Comparison of ENCODE assay signal across 15 cellular contexts in the genomic region with DNA sequence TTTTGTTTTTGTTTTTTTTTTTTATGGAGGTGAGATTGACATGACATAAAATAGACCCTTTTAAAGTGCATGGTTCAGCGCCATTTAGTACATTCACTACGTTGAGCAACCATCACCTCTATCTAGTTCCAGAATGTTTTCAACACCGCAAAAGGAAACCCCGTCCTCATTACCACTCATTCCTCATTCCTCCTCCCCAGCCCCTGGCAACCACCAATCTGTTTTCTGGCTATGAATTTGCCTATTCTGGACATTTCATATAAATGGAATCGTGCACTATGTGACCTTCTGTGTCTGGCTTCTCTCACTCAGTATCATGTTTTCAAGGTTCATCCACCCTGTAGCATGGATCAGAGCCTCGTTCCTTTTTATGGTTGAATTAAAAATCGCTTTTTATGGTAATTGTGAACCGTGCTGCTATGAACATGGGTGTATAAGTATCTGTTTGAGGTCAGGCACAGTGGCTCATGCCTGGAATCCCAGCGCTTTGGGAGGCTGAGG. TPM values are rescaled to one million over a fixed set of nuclear protein-coding genes. Genes with fewer than 3 reads are reported as not detected.
DNase-seq lines count a peak whose midpoint lies in the region; ATAC-seq and TF ChIP-seq lines count a peak whose summit lies in the region.
"Had no signal": no experiment of that assay in that cellular context is flagged by ENCODE, and none has a peak within 500 bp of the region (broad histone marks: within the 10 kb centered on the region; RNA-seq: fewer than 3 reads in every experiment).

No MANE protein-coding gene starts in this region.

- H4K20me1 ChIP-seq in OCI-LY7 (ENCODE audit: insufficient read depth, low read length): no peaks in the 10 kb centered on the region

- ATAC-seq in HG03139 (IDR thresholded peaks at IDR 0.05; ENCODE audit: unreplicated experiment): no peak
- ATAC-seq: A549, heart right ventricle, WTC11 had no signal

- WGBS in spleen, 5 donors: 58 to 82% (median 66%) methylated on average over 9 of the region's 9 CpGs
- 65 to 75% (median 69%) methylated on average over 9 of the region's 9 CpGs for WGBS in ovary, 3 donors
- WGBS in thyroid gland, 2 donors: 90 to 91% methylated on average over 9 of the region's 9 CpGs

- intact Hi-C loops in OCI-LY7 (cut with micrococcal nuclease; ENCODE audit: unreplicated experiment): no loop called here
- intact Hi-C loops in dendritic cell treated with granulocyte-macrophage colony-stimulating factor and Interleukin-4, amounts not matched to agents 40 ng/mL and 50 ng/mL, for 4 days (cut with micrococcal nuclease): no loop called here
- intact Hi-C loops in spleen (cut with DNase I; ENCODE audit: low total_unique reads): no loop called here
- intact Hi-C loops in ovary (cut with DNase I): no loop called here
- intact Hi-C loops in thyroid gland (cut with DNase I): no loop called here

- BruUV-seq in OCI-LY7 (replicated peaks; lab: Mats Ljungman, UMichigan): no TSS peak

- H3K27me3 ChIP-seq in spleen (replicated peaks in 1 of 7) (peaks cover 0 to 8% (median 0%) of the 10 kb centered on the region in 7 donors), ovary (no peaks in the 10 kb centered on the region), thyroid gland (no peaks in the 10 kb centered on the region)
- H3K27me3 ChIP-seq: heart right ventricle, MG63 had no signal

- TF ChIP-seq CTCF in OCI-LY7 (conservative IDR thresholded peaks at IDR 0.05; ENCODE audit: low read length): no peak
- TF ChIP-seq CTCF in spleen (IDR thresholded peaks at IDR 0.05 in 8 of 11, conservative IDR thresholded peaks at IDR 0.05 in 3 of 11): no peak
- TF ChIP-seq CTCF in ovary (IDR thresholded peaks at IDR 0.05): no peak
- no peak for TF ChIP-seq CTCF in thyroid gland (IDR thresholded peaks at IDR 0.05)

- TF ChIP-seq EP300 in ovary (IDR thresholded peaks at IDR 0.05): no peak

- H3K27ac Mint-ChIP-seq in T-helper 1 cell treated with Interleukin-12 subunit alpha and Interleukin-12 subunit beta and Interleukin-4 antibody, amounts not matched to agents 30 μg/mL and 1 μg/mL, for 36 hours: peak overlapping the region; percentile 96
- H3K27ac Mint-ChIP-seq in dendritic cell treated with granulocyte-macrophage colony-stimulating factor and Interleukin-4, amounts not matched to agents 40 ng/mL and 50 ng/mL, for 4 days: peak overlapping the region; percentile 83
- H3K27ac Mint-ChIP-seq: WTC11 had no signal

- no peak for DNase-seq in T-helper 1 cell
- DNase-seq in OCI-LY7 (ENCODE audit: low spot score): no peak
- DNase-seq in spleen: no peak
- DNase-seq in ovary: no peak
- no peak for DNase-seq in thyroid gland
- DNase-seq: activated effector memory CD4-positive, alpha-beta T cell treated with Interleukin-2 at 50 U/mL for 16 hours; Calu3; caudate nucleus; heart right ventricle; MG63 had no signal

- H3K9me3 Mint-ChIP-seq in T-helper 1 cell treated with Interleukin-12 subunit alpha and Interleukin-12 subunit beta and Interleukin-4 antibody, amounts not matched to agents 30 μg/mL and 1 μg/mL, for 36 hours: no peaks in the 10 kb centered on the region
- H3K9me3 Mint-ChIP-seq in dendritic cell treated with granulocyte-macrophage colony-stimulating factor and Interleukin-4, amounts not matched to agents 40 ng/mL and 50 ng/mL, for 4 days: no peaks in the 10 kb centered on the region

- POLR2A ChIA-PET in OCI-LY7 (lab: Charles Lee): interaction anchor here (1.3 kb wide), 1 partner anchor 10 kb away, joined by 4 read pairs; the partner anchor contains the start of gene ADGRE5

- H3K9me3 ChIP-seq in OCI-LY7 (ENCODE audit: low read length) (no peaks in the 10 kb centered on the region), spleen (no peaks in the 10 kb centered on the region), ovary (no peaks in the 10 kb centered on the region), thyroid gland (no peaks in the 10 kb centered on the region)
- H3K9me3 ChIP-seq: A549, heart right ventricle, MG63 had no signal

- H3K4me1 ChIP-seq in OCI-LY7 (ENCODE audit: insufficient read depth, low read length, poor library complexity, severe bottlenecking) (peaks cover 74% of the 10 kb centered on the region), spleen (peaks cover 78 to 100% (median 98%) of the 10 kb centered on the region in 6 donors), ovary (ENCODE audit: insufficient read depth) (peaks cover 4% of the 10 kb centered on the region), thyroid gland (peaks cover 0 to 11% of the 10 kb centered on the region in 2 donors)

- no peaks in the 10 kb centered on the region for H3K36me3 ChIP-seq in OCI-LY7 (ENCODE audit: insufficient read depth, low read length)
- no peaks in the 10 kb centered on the region for H3K36me3 ChIP-seq in spleen
- no peaks in the 10 kb centered on the region for H3K36me3 ChIP-seq in ovary
- H3K36me3 ChIP-seq in thyroid gland: no peaks in the 10 kb centered on the region
- H3K36me3 ChIP-seq: heart right ventricle, MG63 had no signal

- peaks cover 53% of the 10 kb centered on the region for H3K4me1 Mint-ChIP-seq in T-helper 1 cell treated with Interleukin-12 subunit alpha and Interleukin-12 subunit beta and Interleukin-4 antibody, amounts not matched to agents 30 μg/mL and 1 μg/mL, for 36 hours (ENCODE audit: low read depth)
- H3K4me1 Mint-ChIP-seq in dendritic cell treated with granulocyte-macrophage colony-stimulating factor and Interleukin-4, amounts not matched to agents 40 ng/mL and 50 ng/mL, for 4 days (ENCODE audit: low read depth): peaks cover 91% of the 10 kb centered on the region

- CTCF ChIA-PET in OCI-LY7 (lab: Charles Lee; ENCODE audit: unreplicated experiment): interaction anchor here (1.1 kb wide), 1 partner anchor 9 kb away, joined by 3 read pairs; no protein-coding TSS in a partner anchor

- peaks cover 4% of the 10 kb centered on the region for H3K36me3 Mint-ChIP-seq in T-helper 1 cell treated with Interleukin-12 subunit alpha and Interleukin-12 subunit beta and Interleukin-4 antibody, amounts not matched to agents 30 μg/mL and 1 μg/mL, for 36 hours (ENCODE audit: low read depth)
- H3K36me3 Mint-ChIP-seq in dendritic cell treated with granulocyte-macrophage colony-stimulating factor and Interleukin-4, amounts not matched to agents 40 ng/mL and 50 ng/mL, for 4 days (ENCODE audit: low read depth): no peaks in the 10 kb centered on the region
- H3K36me3 Mint-ChIP-seq: WTC11 had no signal

- no peak overlapping the region for H3K4me3 ChIP-seq in OCI-LY7 (ENCODE audit: low read depth, low read length, poor library complexity, severe bottlenecking)
- no peak overlapping the region for H3K4me3 ChIP-seq in spleen
- H3K4me3 ChIP-seq in ovary: no peak overlapping the region
- no peak overlapping the region for H3K4me3 ChIP-seq in thyroid gland (replicated peaks in 1 of 3)
- H3K4me3 ChIP-seq: A549, MG63 had no signal

- H3K79me2 ChIP-seq in OCI-LY7 (ENCODE audit: insufficient read depth, low read depth, low read length): no peaks in the 10 kb centered on the region

- peak overlapping the region; percentile 74 for H3K4me2 ChIP-seq in OCI-LY7 (ENCODE audit: low read length)
- H3K4me2 ChIP-seq: A549 had no signal

- H3K9me2 ChIP-seq in OCI-LY7 (ENCODE audit: insufficient read depth, low read length): no peaks in the 10 kb centered on the region

- no peaks in the 10 kb centered on the region for H3K27me3 Mint-ChIP-seq in T-helper 1 cell treated with Interleukin-12 subunit alpha and Interleukin-12 subunit beta and Interleukin-4 antibody, amounts not matched to agents 30 μg/mL and 1 μg/mL, for 36 hours (ENCODE audit: low read depth)
- no peaks in the 10 kb centered on the region for H3K27me3 Mint-ChIP-seq in dendritic cell treated with granulocyte-macrophage colony-stimulating factor and Interleukin-4, amounts not matched to agents 40 ng/mL and 50 ng/mL, for 4 days

- H3K4me3 Mint-ChIP-seq in T-helper 1 cell treated with Interleukin-12 subunit alpha and Interleukin-12 subunit beta and Interleukin-4 antibody, amounts not matched to agents 30 μg/mL and 1 μg/mL, for 36 hours: peak overlapping the region; percentile 74
- no peak overlapping the region for H3K4me3 Mint-ChIP-seq in dendritic cell treated with granulocyte-macrophage colony-stimulating factor and Interleukin-4, amounts not matched to agents 40 ng/mL and 50 ng/mL, for 4 days
- H3K4me3 Mint-ChIP-seq: WTC11 had no signal

- H2AFZ ChIP-seq in OCI-LY7 (ENCODE audit: low read length): peak overlapping the region; percentile 86; the same call in 1 of the 2 replicates

- TF ChIP-seq POLR2A in spleen (IDR thresholded peaks at IDR 0.05) (no peak), ovary (IDR thresholded peaks at IDR 0.05) (no peak), thyroid gland (IDR thresholded peaks at IDR 0.05) (no peak)

- H3K27ac ChIP-seq in OCI-LY7 (ENCODE audit: low read depth, low read length, poor library complexity, severe bottlenecking): peak overlapping the region; percentile 72
- H3K27ac ChIP-seq in spleen: peak overlapping the region; percentile 91 to 98 (median 94)
- no peak overlapping the region for H3K27ac ChIP-seq in ovary
- no peak overlapping the region for H3K27ac ChIP-seq in thyroid gland
- H3K27ac ChIP-seq: A549 had no signal

RNA-seq across cellular contexts. Expression of gene ADGRE5, which starts 9.9 kb away (rescaled TPM):
- total RNA-seq in OCI-LY7 (2014; rRNA removed; shearing (Covaris generic)): 12.5 and 13.8 TPM in 2 replicates
- 47.5 and 48.7 TPM in 2 replicates for total RNA-seq in OCI-LY7 (2022)
- 100 to 1,000 TPM; 190 to 455 (median 280) TPM for total RNA-seq in spleen
- polyA plus RNA-seq in spleen: 10 to 100 TPM; 42.8 to 87.8 (median 55.7) TPM
- total RNA-seq in ovary: 10 to 100 TPM in 5 of 7 donors, 1 to 10 TPM in 2; 5.0 to 41.6 (median 25.6) TPM
- polyA plus RNA-seq in ovary: 10 to 100 TPM in 1 of 2 donors, 1 to 10 TPM in 1; 8.3 to 26.3 TPM
- total RNA-seq in thyroid gland: 10 to 100 TPM; 35.7 to 63.4 (median 37.8) TPM

RNA-seq across cellular contexts. Expression of gene DDX39A, which starts 47.8 kb away (rescaled TPM):
- total RNA-seq in OCI-LY7 (2014; rRNA removed; shearing (Covaris generic)): 425 and 474 TPM in 2 replicates
- total RNA-seq in OCI-LY7 (2022) (294 and 316 TPM in 2 replicates), spleen (100 to 1,000 TPM in 6 of 7 donors, 10 to 100 TPM in 1; 81.8 to 155 (median 124) TPM), ovary (10 to 100 TPM; 23.8 to 48.4 (median 31.8) TPM), thyroid gland (10 to 100 TPM; 53.3 to 89.7 (median 59.7) TPM)
- polyA plus RNA-seq in spleen (100 to 1,000 TPM; 176 to 267 (median 248) TPM), ovary (10 to 100 TPM in 1 of 2 donors, 1 to 10 TPM in 1; 7.9 to 42.5 TPM)

Comparison
In these comparisons a context has a peak if more than half of its experiments do, and no peak if none do; other contexts are left out.
1. H3K27ac ChIP-seq: peak in OCI-LY7 (single experiment) and spleen (8 of 8); none in ovary (0 of 2) and thyroid gland (0 of 3).